In genomic region chr16:81745704-81746558, GRCh38 we compare ENCODE assay signal across 8 cellular contexts. TPM values are rescaled to one million over a fixed set of nuclear protein-coding genes. Genes with fewer than 3 reads are reported as not detected.
DNase-seq lines count a peak whose midpoint lies in the region; ATAC-seq and TF ChIP-seq lines count a peak whose summit lies in the region.

No MANE protein-coding gene starts in this region.

- H3K36me3 Mint-ChIP-seq in effector memory CD8-positive, alpha-beta T cell (ENCODE audit: insufficient read depth): peaks cover 3% of the 10 kb centered on the region

- ATAC-seq in HG02571 (IDR thresholded peaks at IDR 0.05; ENCODE audit: unreplicated experiment) (peak; percentile 63), GM18870 (IDR thresholded peaks at IDR 0.05; ENCODE audit: unreplicated experiment) (no peak)
- ATAC-seq in effector memory CD8-positive, alpha-beta T cell (replicated peaks): peak; percentile 98

- DNase-seq in GM12864 (ENCODE audit: low read depth) (peak; percentile 51), NCI-H226 (peak; percentile 61), mesenteric fat pad (ENCODE audit: low spot score) (peak; percentile 93)
- peak; percentile 89 for DNase-seq in activated CD8-positive, alpha-beta memory T cell treated with anti-CD3 and anti-CD28 coated beads for 24 hours
- DNase-seq in effector memory CD8-positive, alpha-beta T cell: peak; percentile 61 to 70 (median 67)
- peak; percentile 57 for DNase-seq in stimulated activated CD8-positive, alpha-beta memory T cell treated with anti-CD3 and anti-CD28 coated beads, Interleukin-15, amount 100 ng/mL, for 24 hours (ENCODE audit: low read depth)

- H3K9me3 Mint-ChIP-seq in effector memory CD8-positive, alpha-beta T cell: no peaks in the 10 kb centered on the region

- H3K27ac Mint-ChIP-seq in effector memory CD8-positive, alpha-beta T cell: peak overlapping the region; percentile 65 to 87

- peak; percentile 31 for TF ChIP-seq CTCF in GM12864 (IDR thresholded peaks at IDR 0.05; ENCODE audit: low read depth, low read length, missing control alignments)

- peaks cover 5 to 7% of the 10 kb centered on the region in 2 donors for H3K4me1 Mint-ChIP-seq in effector memory CD8-positive, alpha-beta T cell (ENCODE audit: low read depth in 2 of 2)

- peak overlapping the region; percentile 46 for H3K4me3 ChIP-seq in GM12864 (ENCODE audit: low read depth, low read length)

- H3K4me3 Mint-ChIP-seq in effector memory CD8-positive, alpha-beta T cell: peak overlapping the region; percentile 76 to 83

- H3K27me3 Mint-ChIP-seq in effector memory CD8-positive, alpha-beta T cell: no peaks in the 10 kb centered on the region

RNA-seq across cellular contexts. Expression of gene PLCG2, which starts 33.2 kb away (rescaled TPM):
- 33.0 TPM for total RNA-seq in mesenteric fat pad
